Comparison of ENCODE assay signal across 8 cellular contexts in the genomic region with DNA sequence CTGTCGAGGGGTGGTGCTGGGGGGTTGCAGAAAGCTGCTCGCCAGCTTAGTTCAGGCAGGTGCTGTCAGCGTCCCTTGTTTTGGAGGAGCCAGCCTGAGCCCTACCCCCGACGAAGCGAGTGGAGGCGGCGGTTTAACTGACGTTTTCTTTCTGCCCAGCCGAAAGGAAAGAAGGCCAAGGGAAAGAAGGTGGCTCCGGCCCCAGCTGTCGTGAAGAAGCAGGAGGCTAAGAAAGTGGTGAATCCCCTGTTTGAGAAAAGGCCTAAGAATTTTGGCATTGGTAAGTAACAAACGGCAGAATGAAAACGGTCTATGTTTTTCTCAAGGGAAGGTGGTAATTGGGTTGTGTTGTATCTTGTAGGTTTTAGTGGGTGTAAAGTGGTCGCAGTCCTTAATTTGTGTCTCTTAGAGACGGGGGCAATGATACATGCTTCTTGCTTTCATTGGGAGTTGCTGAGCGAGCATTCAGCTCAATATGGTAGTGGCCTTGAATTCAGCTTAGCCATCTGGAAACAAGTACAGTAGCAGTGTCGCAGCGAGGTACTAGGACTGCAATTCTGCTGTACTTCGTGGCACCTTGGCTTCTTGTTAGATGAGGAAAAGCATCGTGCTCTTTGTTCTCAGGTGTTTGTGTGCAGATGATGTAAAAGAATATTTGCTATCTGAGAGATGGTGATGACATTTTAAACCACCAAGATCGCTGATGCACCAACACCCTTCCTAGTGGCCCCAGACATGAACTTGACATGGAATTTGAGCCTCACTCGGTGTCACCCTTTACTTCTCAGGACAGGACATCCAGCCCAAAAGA. TPM values are rescaled to one million over a fixed set of nuclear protein-coding genes. Genes with fewer than 3 reads are reported as not detected.
DNase-seq lines count a peak whose midpoint lies in the region; ATAC-seq and TF ChIP-seq lines count a peak whose summit lies in the region.

No MANE protein-coding gene starts in this region.

- no peak for TF ChIP-seq EP300 in ovary (IDR thresholded peaks at IDR 0.05)

- H3K27ac Mint-ChIP-seq in Calu3 (ENCODE audit: unreplicated experiment), result peak overlapping the region; percentile 92

- H3K27me3 ChIP-seq in ovary, result no peaks in the 10 kb centered on the region

- TF ChIP-seq POLR2A in ovary (IDR thresholded peaks at IDR 0.05), result no peak

- CTCF ChIA-PET in Calu3 (lab: Charles Lee), result no interaction called here

- 6 to 15% (median 7%) methylated on average over 23 of the region's 23 CpGs for WGBS in ovary, 3 donors

- peak overlapping the region; percentile 90 for H3K4me3 ChIP-seq in epithelial cell of proximal tubule (ENCODE audit: low read depth, low read length)
- H3K4me3 ChIP-seq in ovary, result peak overlapping the region; percentile 90

- no peaks in the 10 kb centered on the region for H3K27me3 Mint-ChIP-seq in Calu3 (ENCODE audit: unreplicated experiment)

- no peaks in the 10 kb centered on the region for H3K36me3 ChIP-seq in ovary

- H3K4me1 Mint-ChIP-seq in Calu3 (ENCODE audit: low read depth, unreplicated experiment), result peaks cover 14% of the 10 kb centered on the region

- DNase-seq in Calu3 (no peak), RKO (ENCODE audit: low spot score) (peak; percentile 63), epithelial cell of proximal tubule (ENCODE audit: low read depth) (no peak), ovary (no peak), NCI-H2081 (lab: John Stamatoyannopoulos, UW) (no peak), retina (no peak)
- DNase-seq in activated CD4-positive, alpha-beta T cell treated with anti-CD3 and anti-CD28 coated beads for 48 hours, result no peak

- no peak for ATAC-seq in GM18868 (IDR thresholded peaks at IDR 0.05; ENCODE audit: unreplicated experiment)

- H3K27ac ChIP-seq in ovary, result peak overlapping the region; percentile 77 to 87

- TF ChIP-seq CTCF in Calu3 (IDR thresholded peaks at IDR 0.05; ENCODE audit: unreplicated experiment) (no peak), epithelial cell of proximal tubule (conservative IDR thresholded peaks at IDR 0.05; ENCODE audit: low read depth, low read length) (no peak), ovary (IDR thresholded peaks at IDR 0.05) (no peak)

- no peaks in the 10 kb centered on the region for H3K9me3 ChIP-seq in ovary

- BruUV-seq in Calu3 (replicated peaks; lab: Mats Ljungman, UMichigan), result TSS peak; percentile 72

- H3K4me1 ChIP-seq in ovary (ENCODE audit: insufficient read depth), result peaks cover 5% of the 10 kb centered on the region

- H3K4me3 Mint-ChIP-seq in Calu3 (ENCODE audit: low read depth, unreplicated experiment), result peak overlapping the region; percentile 82

- H3K36me3 Mint-ChIP-seq in Calu3 (ENCODE audit: insufficient read depth, unreplicated experiment), result peaks cover 67% of the 10 kb centered on the region

- intact Hi-C loops in Calu3 (cut with micrococcal nuclease; ENCODE audit: unreplicated experiment) (loop anchor here (10.0 kb wide), 1 partner anchor 56 kb away; no protein-coding TSS in a partner anchor), ovary (cut with DNase I) (no loop called here)

- H3K9me3 Mint-ChIP-seq in Calu3 (ENCODE audit: low read depth, unreplicated experiment), result no peaks in the 10 kb centered on the region

RNA-seq across cellular contexts. Expression of a gene that starts 0.9 kb away (rescaled TPM):
- 835 and 904 TPM in 2 replicates for total RNA-seq in Calu3 (2022)
- 2,685 and 3,393 TPM in 2 replicates for total RNA-seq in epithelial cell of proximal tubule
- total RNA-seq in ovary, result 1,000 to 10,000 TPM; 3,805 to 5,253 (median 4,187) TPM
- polyA plus RNA-seq in ovary, result 1,000 to 10,000 TPM; 5,821 to 6,397 TPM

RNA-seq across cellular contexts. Expression of a gene that starts 1.0 kb away (rescaled TPM):
- total RNA-seq in Calu3 (2022) (24.4 and 27.6 TPM in 2 replicates), epithelial cell of proximal tubule (18.4 and 30.0 TPM in 2 replicates), ovary (10 to 100 TPM; 20.6 to 43.8 (median 38.7) TPM)
- 10 to 100 TPM in 1 of 2 donors, 1 to 10 TPM in 1; 8.3 to 24.5 TPM for polyA plus RNA-seq in ovary

RNA-seq across cellular contexts. Expression of a gene that starts 7.3 kb away (rescaled TPM):
- 47.9 and 50.9 TPM in 2 replicates for total RNA-seq in Calu3 (2022)
- total RNA-seq in epithelial cell of proximal tubule, result 27.3 and 31.3 TPM in 2 replicates
- 10 to 100 TPM; 23.5 to 44.7 (median 33.8) TPM for total RNA-seq in ovary
- polyA plus RNA-seq in ovary, result 10 to 100 TPM; 36.8 to 51.3 TPM

RNA-seq across cellular contexts. Expression of a gene that starts 7.4 kb away (rescaled TPM):
- 20.6 and 22.9 TPM in 2 replicates for total RNA-seq in Calu3 (2022)
- 27.6 and 45.4 TPM in 2 replicates for total RNA-seq in epithelial cell of proximal tubule
- 10 to 100 TPM; 13.7 to 30.4 (median 15.8) TPM for total RNA-seq in ovary
- polyA plus RNA-seq in ovary, result 10 to 100 TPM in 1 of 2 donors, 1 to 10 TPM in 1; 8.6 to 21.4 TPM

RNA-seq across cellular contexts. Expression of a gene that starts 13.0 kb away (rescaled TPM):
- 20.4 and 23.1 TPM in 2 replicates for total RNA-seq in Calu3 (2022)
- 16.7 and 20.7 TPM in 2 replicates for total RNA-seq in epithelial cell of proximal tubule
- 10 to 100 TPM; 13.6 to 24.9 (median 21.0) TPM for total RNA-seq in ovary
- 10 to 100 TPM; 12.7 to 24.0 TPM for polyA plus RNA-seq in ovary
